ENCODE assay signal across 8 cellular contexts in genomic region chrX:154712781-154713391, GRCh38.
DNase-seq lines count a peak whose midpoint lies in the region; ATAC-seq lines count a peak whose summit lies in the region.

No MANE protein-coding gene starts in this region.

- ATAC-seq in GM19452 (IDR thresholded peaks at IDR 0.05; ENCODE audit: unreplicated experiment), result peak; percentile 96
- ATAC-seq in HG03378 (IDR thresholded peaks at IDR 0.05; ENCODE audit: unreplicated experiment), result peak; percentile 86
- peak; percentile 86 for ATAC-seq in activated naive CD8-positive, alpha-beta T cell treated with anti-CD3 and anti-CD28 coated beads, Interleukin-2, amount 50 U/mL, for 24 hours
- ATAC-seq in stimulated activated naive CD8-positive, alpha-beta T cell treated with anti-CD3 and anti-CD28 coated beads, Interleukin-15, Interleukin-2, amounts not matched to agents 100 U/mL and 50 U/mL, for 24 hours, result peak; percentile 92

- H3K9me3 Mint-ChIP-seq in activated naive CD8-positive, alpha-beta T cell treated with anti-CD3 and anti-CD28 coated beads, Interleukin-2, amount 50 U/mL, for 24 hours, result no peaks in the 10 kb centered on the region

- H3K4me1 Mint-ChIP-seq in activated naive CD8-positive, alpha-beta T cell treated with anti-CD3 and anti-CD28 coated beads, Interleukin-2, amount 50 U/mL, for 24 hours, result peaks cover 39% of the 10 kb centered on the region

- peak overlapping the region; percentile 64 for H3K27ac Mint-ChIP-seq in activated naive CD8-positive, alpha-beta T cell treated with anti-CD3 and anti-CD28 coated beads, Interleukin-2, amount 50 U/mL, for 24 hours

- H3K4me3 Mint-ChIP-seq in activated naive CD8-positive, alpha-beta T cell treated with anti-CD3 and anti-CD28 coated beads, Interleukin-2, amount 50 U/mL, for 24 hours, result no peak overlapping the region

- DNase-seq in EH (ENCODE audit: low read depth), result peak; percentile 75
- no peak for DNase-seq in activated naive CD8-positive, alpha-beta T cell treated with anti-CD3 and anti-CD28 coated beads, Interleukin-2, amount 50 U/mL, for 24 hours
- no peak for DNase-seq in stimulated activated naive CD8-positive, alpha-beta T cell treated with anti-CD3 and anti-CD28 coated beads, Interleukin-15, Interleukin-2, amounts not matched to agents 100 U/mL and 50 U/mL, for 24 hours
- no peak for DNase-seq in Ammon's horn (ENCODE audit: low spot score)
- DNase-seq in DMS114 treated with DMSO at 0.1 percent for 48 hours (lab: John Stamatoyannopoulos, UW; ENCODE audit: unreplicated experiment), result no peak
- DNase-seq in UCSD-AML1 (lab: John Stamatoyannopoulos, UW; ENCODE audit: unreplicated experiment), result no peak

- H3K36me3 Mint-ChIP-seq in activated naive CD8-positive, alpha-beta T cell treated with anti-CD3 and anti-CD28 coated beads, Interleukin-2, amount 50 U/mL, for 24 hours (ENCODE audit: low read depth), result peaks cover 13% of the 10 kb centered on the region

- no peaks in the 10 kb centered on the region for H3K27me3 Mint-ChIP-seq in activated naive CD8-positive, alpha-beta T cell treated with anti-CD3 and anti-CD28 coated beads, Interleukin-2, amount 50 U/mL, for 24 hours
